2 cellular contexts compared by ENCODE assay signal in genomic region chr5:103645816-103646215, GRCh38.
TF ChIP-seq lines count a peak whose summit lies in the region.

No MANE protein-coding gene starts in this region.

TF ChIP-seq in GM23338, 12 proteins besides CTCF, POLR2A, EP300 and RAD21:
- no peak for TF ChIP-seq JUNB (IDR thresholded peaks at IDR 0.05; ENCODE audit: unreplicated experiment)
- TF ChIP-seq STAT1 (IDR thresholded peaks at IDR 0.05; ENCODE audit: unreplicated experiment): no peak
- TF ChIP-seq POLR2AphosphoS5 (IDR thresholded peaks at IDR 0.05; ENCODE audit: low read depth): no peak
- TF ChIP-seq EZH2 (IDR thresholded peaks at IDR 0.05; ENCODE audit: low read depth, unreplicated experiment): no peak
- no peak for TF ChIP-seq NANOG (IDR thresholded peaks at IDR 0.05; ENCODE audit: borderline replicate concordance)
- TF ChIP-seq CREB1 (CRISPR knock-in tag; IDR thresholded peaks at IDR 0.05; ENCODE audit: low read depth): no peak
- no peak for TF ChIP-seq ZNF462 (CRISPR knock-in tag; IDR thresholded peaks at IDR 0.05)
- TF ChIP-seq ZNF331 (CRISPR knock-in tag; IDR thresholded peaks at IDR 0.05; ENCODE audit: low read depth): no peak
- no peak for TF ChIP-seq ETS1 (IDR thresholded peaks at IDR 0.05)
- TF ChIP-seq EZH2phosphoT487 (IDR thresholded peaks at IDR 0.05; ENCODE audit: unreplicated experiment): no peak
- no peak for TF ChIP-seq ZNF114 (CRISPR knock-in tag; IDR thresholded peaks at IDR 0.05)
- TF ChIP-seq REST (IDR thresholded peaks at IDR 0.05; ENCODE audit: unreplicated experiment): no peak

TF ChIP-seq in neural cell, 6 proteins besides CTCF, POLR2A, EP300 and RAD21:
- TF ChIP-seq SMC3 (conservative IDR thresholded peaks at IDR 0.05; ENCODE audit: poor library complexity) (no peak), POLR2AphosphoS5 (IDR thresholded peaks at IDR 0.05) (no peak), EZH2 (IDR thresholded peaks at IDR 0.05; ENCODE audit: borderline replicate concordance, insufficient read depth, low read length, poor library complexity, severe bottlenecking) (no peak), REST (IDR thresholded peaks at IDR 0.05; ENCODE audit: borderline replicate concordance) (no peak), MXI1 (conservative IDR thresholded peaks at IDR 0.05; ENCODE audit: poor library complexity, severe bottlenecking) (no peak), TAF1 (IDR thresholded peaks at IDR 0.05; ENCODE audit: low read depth) (no peak)
